21 cellular contexts compared by ENCODE assay signal in the genomic region with DNA sequence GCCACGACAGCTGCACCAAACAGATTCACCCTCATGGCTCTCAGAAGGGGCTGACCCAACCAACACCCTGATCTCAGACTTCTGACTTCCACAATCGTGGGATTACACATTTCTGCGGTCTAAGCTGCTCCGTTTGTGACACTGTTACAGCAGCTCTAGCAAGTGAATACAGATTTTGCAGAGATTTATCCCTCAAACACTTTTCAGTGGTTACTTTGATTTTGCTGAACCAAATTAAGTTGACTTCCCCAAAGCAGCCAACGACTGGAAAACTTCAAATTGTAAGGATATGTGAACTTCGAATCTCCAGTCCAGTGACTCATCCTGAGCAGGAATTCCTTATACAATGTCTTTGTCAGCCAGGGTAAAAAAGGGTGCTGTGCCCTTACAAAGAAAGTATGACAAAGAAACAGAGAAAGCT.
A peak's percentile ranks its signal among the peaks of the same experiment; 100 is the strongest.
DNase-seq lines count a peak whose midpoint lies in the region; ATAC-seq and TF ChIP-seq lines count a peak whose summit lies in the region.
"Had no signal": no experiment of that assay in that cellular context is flagged by ENCODE, and none has a peak within 500 bp of the region (broad histone marks: within the 10 kb centered on the region; RNA-seq: fewer than 3 reads in every experiment).

No MANE protein-coding gene starts in this region.

- in situ Hi-C loops in astrocyte of the spinal cord (cut with HindIII; ENCODE audit: low sequenced_read_pairs) = no loop called here

- no peak for TF ChIP-seq CTCF in astrocyte of the spinal cord (IDR thresholded peaks at IDR 0.05; ENCODE audit: low read depth, low read length)

- peak; percentile 78 for DNase-seq in EH (ENCODE audit: low read depth)
- peak; percentile 64 for DNase-seq in NOMO-1 treated with DMSO at 0.1 percent for 48 hours (lab: John Stamatoyannopoulos, UW; ENCODE audit: unreplicated experiment)
- DNase-seq in astrocyte of the spinal cord (ENCODE audit: low read depth, low spot score) = peak; percentile 53
- peak; percentile 63 for DNase-seq in kidney tubule cell (ENCODE audit: low spot score)
- no peak for DNase-seq in NCI-H2227 (lab: John Stamatoyannopoulos, UW; ENCODE audit: unreplicated experiment)
- no peak for DNase-seq in hypothalamus (lab: John Stamatoyannopoulos, UW)
- no peak for DNase-seq in cerebellar cortex (ENCODE audit: low spot score)
- DNase-seq: activated CD4-positive, alpha-beta T cell treated with anti-CD3 and anti-CD28 coated beads, Interleukin-2, amount 50 U/mL, for 1 hour; DMS79; effector CD8-positive, alpha-beta T cell; glutamatergic neuron; kidney; NCI-H1436; NCI-H510A treated with DMSO at 0.1 percent for 48 hours; retina; RPMI8226; stimulated activated CD4-positive, alpha-beta T cell treated with anti-CD3 and anti-CD28 coated beads, Interleukin-2, amount 100 ng/mL, for 24 hours; T-helper 9 cell had no signal

- H3K4me3 ChIP-seq in astrocyte of the spinal cord (ENCODE audit: low read depth, low read length) = no peak overlapping the region
- H3K4me3 ChIP-seq: ascending aorta, GM12878 had no signal

- no peak for ATAC-seq in GM19035 (IDR thresholded peaks at IDR 0.05; ENCODE audit: unreplicated experiment)
- ATAC-seq: GM12878 had no signal

Comparison
In these comparisons a context has a peak if more than half of its experiments do, and no peak if none do; other contexts are left out.
1. DNase-seq: peak in EH (single experiment), NOMO-1 treated with DMSO at 0.1 percent for 48 hours (single experiment), astrocyte of the spinal cord (single experiment) and kidney tubule cell (single experiment); none in NCI-H2227 (single experiment), hypothalamus (0 of 51) and cerebellar cortex (single experiment).